Comparison of ENCODE assay signal across 22 cellular contexts in genomic region chr21:44972301-44972814, GRCh38. TPM values are rescaled to one million over a fixed set of nuclear protein-coding genes. Genes with fewer than 3 reads are reported as not detected.
DNase-seq lines count a peak whose midpoint lies in the region; ATAC-seq and TF ChIP-seq lines count a peak whose summit lies in the region.
"Had no signal": no experiment of that assay in that cellular context is flagged by ENCODE, and none has a peak within 500 bp of the region (broad histone marks: within the 10 kb centered on the region; RNA-seq: fewer than 3 reads in every experiment).

No MANE protein-coding gene starts in this region.

- H3K4me3 Mint-ChIP-seq in MCF 10A (ENCODE audit: unreplicated experiment): no peak overlapping the region
- no peak overlapping the region for H3K4me3 Mint-ChIP-seq in stimulated activated effector memory CD8-positive, alpha-beta T cell treated with anti-CD3 and anti-CD28 coated beads, Interleukin-12 subunit alpha, Interleukin-12 subunit beta, amount 100 ng/mL, for 72 hours
- no peak overlapping the region for H3K4me3 Mint-ChIP-seq in activated T-cell treated with anti-CD3 and anti-CD28 coated beads, Interleukin-2, amount 50 U/mL, for 24 hours
- H3K4me3 Mint-ChIP-seq: CD4-positive, CD25-positive, alpha-beta regulatory T cell; neural progenitor cell had no signal

- H3K4me1 ChIP-seq in breast epithelium: peaks cover 2% of the 10 kb centered on the region in 2 donors
- H3K4me1 ChIP-seq in NT2/D1 (ENCODE audit: insufficient read depth, insufficient read length): peaks cover 54% of the 10 kb centered on the region
- peaks cover 20 to 92% (median 88%) of the 10 kb centered on the region in 4 donors for H3K4me1 ChIP-seq in esophagus muscularis mucosa
- H3K4me1 ChIP-seq in effector memory CD4-positive, alpha-beta T cell (ENCODE audit: control insufficient read depth, insufficient read depth, low read length, poor library complexity, severe bottlenecking): peaks cover 5% of the 10 kb centered on the region
- H3K4me1 ChIP-seq: neural progenitor cell had no signal

- TF ChIP-seq CTCF in MCF 10A (IDR thresholded peaks at IDR 0.05; ENCODE audit: unreplicated experiment) (no peak), breast epithelium (IDR thresholded peaks at IDR 0.05) (no peak), esophagus muscularis mucosa (IDR thresholded peaks at IDR 0.05) (no peak)

- H3K9me3 ChIP-seq in breast epithelium (no peaks in the 10 kb centered on the region), NT2/D1 (ENCODE audit: insufficient read depth, low read length) (no peaks in the 10 kb centered on the region), esophagus muscularis mucosa (no peaks in the 10 kb centered on the region)
- no peaks in the 10 kb centered on the region for H3K9me3 ChIP-seq in effector memory CD4-positive, alpha-beta T cell (ENCODE audit: control insufficient read depth, low read length)
- H3K9me3 ChIP-seq: thyroid gland had no signal

- CTCF ChIA-PET in MCF 10A (lab: Yijun Ruan, JAX): no interaction called here

- no peak for TF ChIP-seq POLR2A in breast epithelium (IDR thresholded peaks at IDR 0.05)
- TF ChIP-seq POLR2A in esophagus muscularis mucosa (IDR thresholded peaks at IDR 0.05; ENCODE audit: low read depth): no peak

- H3K4me3 ChIP-seq in breast epithelium: no peak overlapping the region
- H3K4me3 ChIP-seq in NT2/D1 (ENCODE audit: insufficient read length, low read depth): no peak overlapping the region
- no peak overlapping the region for H3K4me3 ChIP-seq in esophagus muscularis mucosa
- no peak overlapping the region for H3K4me3 ChIP-seq in effector memory CD4-positive, alpha-beta T cell (ENCODE audit: insufficient read depth, low read depth, low read length, poor library complexity, severe bottlenecking)
- H3K4me3 ChIP-seq: GM23248, neural progenitor cell, thyroid gland had no signal

- H3K4me1 Mint-ChIP-seq in MCF 10A (ENCODE audit: insufficient read depth, unreplicated experiment): no peaks in the 10 kb centered on the region
- H3K4me1 Mint-ChIP-seq in stimulated activated effector memory CD8-positive, alpha-beta T cell treated with anti-CD3 and anti-CD28 coated beads, Interleukin-12 subunit alpha, Interleukin-12 subunit beta, amount 100 ng/mL, for 72 hours: peaks cover 11% of the 10 kb centered on the region
- peaks cover 20% of the 10 kb centered on the region for H3K4me1 Mint-ChIP-seq in activated T-cell treated with anti-CD3 and anti-CD28 coated beads, Interleukin-2, amount 50 U/mL, for 24 hours (ENCODE audit: low read depth)

- DNase-seq in MCF 10A (ENCODE audit: unreplicated experiment): no peak
- no peak for DNase-seq in breast epithelium (ENCODE audit: low spot score in 2 of 2)
- DNase-seq in NT2/D1 (ENCODE audit: low read depth, low spot score): peak; percentile 38
- DNase-seq in esophagus muscularis mucosa (ENCODE audit: extremely low spot score): no peak
- DNase-seq in stimulated activated effector memory CD8-positive, alpha-beta T cell treated with anti-CD3 and anti-CD28 coated beads, Interleukin-12 subunit alpha, Interleukin-12 subunit beta, amount 100 ng/mL, for 72 hours (ENCODE audit: low spot score in 2 of 2): no peak
- DNase-seq in effector memory CD4-positive, alpha-beta T cell: no peak
- no peak for DNase-seq in activated T-cell treated with anti-CD3 and anti-CD28 coated beads, Interleukin-2, amount 50 U/mL, for 24 hours
- DNase-seq: activated CD4-positive, alpha-beta T cell treated with anti-CD3 and anti-CD28 coated beads, Interleukin-2, amount 50 U/mL, for 1 hour; activated naive CD4-positive, alpha-beta T cell; activated T-cell treated with anti-CD3 and anti-CD28 coated beads for 4 hours; aorta; CD4-positive, CD25-positive, alpha-beta regulatory T cell; DMS53; hypothalamus; kidney glomerular epithelial cell; NCI-H1436; NCI-H2171 treated with DMSO at 0.1 percent for 48 hours; stimulated activated naive CD4-positive, alpha-beta T cell had no signal

- H3K27ac ChIP-seq in breast epithelium (no peak overlapping the region), esophagus muscularis mucosa (replicated peaks in 1 of 4) (peak overlapping the region in 3 of 4 donors; percentile 78 to 92 (median 81))
- no peak overlapping the region for H3K27ac ChIP-seq in effector memory CD4-positive, alpha-beta T cell (ENCODE audit: insufficient read depth, low read length, poor library complexity, severe bottlenecking)
- H3K27ac ChIP-seq: GM23248, neural progenitor cell, thyroid gland had no signal

- WGBS in esophagus muscularis mucosa: 100% methylated on average over 3 of the region's 19 CpGs

- no peaks in the 10 kb centered on the region for H3K9me3 Mint-ChIP-seq in MCF 10A (ENCODE audit: unreplicated experiment)
- H3K9me3 Mint-ChIP-seq in stimulated activated effector memory CD8-positive, alpha-beta T cell treated with anti-CD3 and anti-CD28 coated beads, Interleukin-12 subunit alpha, Interleukin-12 subunit beta, amount 100 ng/mL, for 72 hours: no peaks in the 10 kb centered on the region
- no peaks in the 10 kb centered on the region for H3K9me3 Mint-ChIP-seq in activated T-cell treated with anti-CD3 and anti-CD28 coated beads, Interleukin-2, amount 50 U/mL, for 24 hours
- H3K9me3 Mint-ChIP-seq: CD4-positive, CD25-positive, alpha-beta regulatory T cell; neural progenitor cell had no signal

- H3K36me3 ChIP-seq in breast epithelium (no peaks in the 10 kb centered on the region), NT2/D1 (ENCODE audit: insufficient read depth, insufficient read length, low read length) (peaks cover 82% of the 10 kb centered on the region), esophagus muscularis mucosa (peaks cover 0 to 59% (median 51%) of the 10 kb centered on the region in 4 donors)
- H3K36me3 ChIP-seq in effector memory CD4-positive, alpha-beta T cell (ENCODE audit: control insufficient read depth, insufficient read depth, low read length): peaks cover 24% of the 10 kb centered on the region
- H3K36me3 ChIP-seq: neural progenitor cell had no signal

- POLR2A ChIA-PET in MCF 10A (lab: Yijun Ruan, JAX): interaction anchor here (0.6 to 1.0 kb wide), 3 partner anchors 8 to 158 kb away, joined by 3 to 5 read pairs (median 4); partner anchors contain the start of gene PTTG1IP

- no peak for ATAC-seq in stimulated activated effector memory CD8-positive, alpha-beta T cell treated with anti-CD3 and anti-CD28 coated beads, Interleukin-12 subunit alpha, Interleukin-12 subunit beta, amount 100 ng/mL, for 72 hours
- no peak for ATAC-seq in GM21360 (IDR thresholded peaks at IDR 0.05; ENCODE audit: unreplicated experiment)

- intact Hi-C loops in MCF 10A (cut with micrococcal nuclease) (no loop called here), breast epithelium (cut with DNase I; ENCODE audit: low total_unique reads) (no loop called here), esophagus muscularis mucosa (cut with DNase I) (no loop called here)

- no TSS peak for BruUV-seq in MCF 10A (replicated peaks; lab: Mats Ljungman, UMichigan)

- H3K27me3 ChIP-seq in breast epithelium: no peaks in the 10 kb centered on the region
- H3K27me3 ChIP-seq in NT2/D1 (ENCODE audit: insufficient read depth, insufficient read length): no peaks in the 10 kb centered on the region
- no peaks in the 10 kb centered on the region for H3K27me3 ChIP-seq in esophagus muscularis mucosa
- no peaks in the 10 kb centered on the region for H3K27me3 ChIP-seq in effector memory CD4-positive, alpha-beta T cell (replicated peaks; ENCODE audit: control insufficient read depth, insufficient read depth, low read length, poor library complexity, severe bottlenecking)
- H3K27me3 ChIP-seq: neural progenitor cell, thyroid gland had no signal

- no peak for TF ChIP-seq EP300 in esophagus muscularis mucosa (IDR thresholded peaks at IDR 0.05)

- H3K36me3 Mint-ChIP-seq in MCF 10A (ENCODE audit: insufficient read depth, unreplicated experiment): peaks cover 8% of the 10 kb centered on the region
- H3K36me3 Mint-ChIP-seq in stimulated activated effector memory CD8-positive, alpha-beta T cell treated with anti-CD3 and anti-CD28 coated beads, Interleukin-12 subunit alpha, Interleukin-12 subunit beta, amount 100 ng/mL, for 72 hours: peaks cover 22% of the 10 kb centered on the region
- peaks cover 77% of the 10 kb centered on the region for H3K36me3 Mint-ChIP-seq in activated T-cell treated with anti-CD3 and anti-CD28 coated beads, Interleukin-2, amount 50 U/mL, for 24 hours (ENCODE audit: low read depth)

- H3K27ac Mint-ChIP-seq in MCF 10A (ENCODE audit: low read depth, unreplicated experiment): peak overlapping the region; percentile 35
- peak overlapping the region; percentile 50 for H3K27ac Mint-ChIP-seq in stimulated activated effector memory CD8-positive, alpha-beta T cell treated with anti-CD3 and anti-CD28 coated beads, Interleukin-12 subunit alpha, Interleukin-12 subunit beta, amount 100 ng/mL, for 72 hours
- H3K27ac Mint-ChIP-seq in activated T-cell treated with anti-CD3 and anti-CD28 coated beads, Interleukin-2, amount 50 U/mL, for 24 hours: no peak overlapping the region

- H3K9ac ChIP-seq in NT2/D1 (ENCODE audit: insufficient read length, low read depth): no peak overlapping the region
- H3K9ac ChIP-seq: GM23248, neural progenitor cell had no signal

- H3K27me3 Mint-ChIP-seq in MCF 10A (ENCODE audit: insufficient read depth, unreplicated experiment): no peaks in the 10 kb centered on the region
- H3K27me3 Mint-ChIP-seq in activated T-cell treated with anti-CD3 and anti-CD28 coated beads, Interleukin-2, amount 50 U/mL, for 24 hours: no peaks in the 10 kb centered on the region
- H3K27me3 Mint-ChIP-seq: CD4-positive, CD25-positive, alpha-beta regulatory T cell had no signal

RNA-seq across cellular contexts. Expression of gene SLX9, which starts 32.5 kb away (rescaled TPM):
- 40.4 and 58.7 TPM in 2 replicates for total RNA-seq in MCF 10A (2022)
- total RNA-seq in breast epithelium: 10 to 100 TPM; 15.8 to 17.7 (median 17.0) TPM
- total RNA-seq in esophagus muscularis mucosa: 10 to 100 TPM; 20.8 to 59.3 (median 27.6) TPM

RNA-seq across cellular contexts. Expression of gene ITGB2, which starts 51.7 kb away (rescaled TPM):
- 24.8 and 29.3 TPM in 2 replicates for total RNA-seq in MCF 10A (2022)
- total RNA-seq in breast epithelium: 100 to 1,000 TPM in 1 of 3 donors, 10 to 100 TPM in 2; 19.7 to 242 (median 92.8) TPM
- 100 to 1,000 TPM in 1 of 4 donors, 10 to 100 TPM in 3; 33.2 to 110 (median 44.0) TPM for total RNA-seq in esophagus muscularis mucosa

Comparison
In these comparisons a context has a peak if more than half of its experiments do, and no peak if none do; other contexts are left out.
1. H3K27ac ChIP-seq: peak in esophagus muscularis mucosa (3 of 4); none in breast epithelium (0 of 2) and effector memory CD4-positive, alpha-beta T cell (single experiment).